13 cellular contexts compared by ENCODE assay signal in genomic region chr10:24727811-24728210, GRCh38. TPM values are rescaled to one million over a fixed set of nuclear protein-coding genes. Genes with fewer than 3 reads are reported as not detected.
DNase-seq lines count a peak whose midpoint lies in the region; ATAC-seq and TF ChIP-seq lines count a peak whose summit lies in the region.
"Had no signal": no experiment of that assay in that cellular context is flagged by ENCODE, and none has a peak within 500 bp of the region (broad histone marks: within the 10 kb centered on the region; RNA-seq: fewer than 3 reads in every experiment).

No MANE protein-coding gene starts in this region.

- no TSS peak for BruUV-seq in A673 (replicated peaks; lab: Mats Ljungman, UMichigan)

- no peaks in the 10 kb centered on the region for H3K27me3 ChIP-seq in A673 (replicated peaks; ENCODE audit: insufficient read depth, low read depth, low read length, poor library complexity)
- H3K27me3 ChIP-seq: esophagus muscularis mucosa, right atrium auricular region had no signal

- DNase-seq in A673 (ENCODE audit: low spot score), result peak; percentile 33
- peak; percentile 87 for DNase-seq in ELF-1 (ENCODE audit: low read depth, low spot score)
- peak; percentile 8 for DNase-seq in OCI-M1 (lab: John Stamatoyannopoulos, UW)
- peak; percentile 6 for DNase-seq in fibroblast of gingiva (ENCODE audit: low read depth)
- DNase-seq in SHP77 (lab: John Stamatoyannopoulos, UW), result no peak
- DNase-seq in DMS153 treated with DMSO at 0.1 percent for 48 hours (lab: John Stamatoyannopoulos, UW; ENCODE audit: unreplicated experiment), result no peak
- no peak for DNase-seq in RPMI8226
- DNase-seq: activated CD4-positive, alpha-beta T cell treated with anti-CD3 and anti-CD28 coated beads for 1 hour; immature natural killer cell had no signal

- CTCF ChIA-PET in A673 (lab: Charles Lee), result no interaction called here

- no peaks in the 10 kb centered on the region for H3K4me1 ChIP-seq in A673 (ENCODE audit: insufficient read depth, low read length, poor library complexity, severe bottlenecking)

- H3K4me3 ChIP-seq in A673 (ENCODE audit: low read depth, low read length, poor library complexity, severe bottlenecking), result no peak overlapping the region
- H3K4me3 ChIP-seq: esophagus muscularis mucosa, right atrium auricular region had no signal

- ATAC-seq in HG03457 (IDR thresholded peaks at IDR 0.05; ENCODE audit: unreplicated experiment), result no peak
- ATAC-seq: activated T-helper 17 cell treated with anti-CD3 and anti-CD28 coated beads, Interleukin-2, amount 50 U/mL, for 72 hours had no signal

- no peaks in the 10 kb centered on the region for H3K9me3 ChIP-seq in A673 (ENCODE audit: low read depth, low read length, poor library complexity, severe bottlenecking)
- H3K9me3 ChIP-seq: esophagus muscularis mucosa, right atrium auricular region had no signal

- no peaks in the 10 kb centered on the region for H3K36me3 ChIP-seq in A673 (ENCODE audit: insufficient read depth, low read length, poor library complexity, severe bottlenecking)
- H3K36me3 ChIP-seq: esophagus muscularis mucosa, right atrium auricular region had no signal

- H3K27ac ChIP-seq in A673 (ENCODE audit: low read depth, low read length, poor library complexity, severe bottlenecking), result no peak overlapping the region
- H3K27ac ChIP-seq: esophagus muscularis mucosa, right atrium auricular region had no signal

- intact Hi-C loops in A673 (cut with micrococcal nuclease; ENCODE audit: unreplicated experiment), result loop anchor here (10.0 kb wide), 1 partner anchor 357 kb away; no protein-coding TSS in a partner anchor

- TF ChIP-seq CTCF in A673 (conservative IDR thresholded peaks at IDR 0.05; ENCODE audit: low read depth, low read length), result peak; percentile 33

- POLR2A ChIA-PET in A673 (lab: Charles Lee; ENCODE audit: low non-redundant PET), result no interaction called here

RNA-seq across cellular contexts. Expression of gene ARHGAP21, which starts 4.1 kb away (rescaled TPM):
- total RNA-seq in A673 (2021), result 68.6 and 76.5 TPM in 2 replicates

Comparison
In these comparisons a context has a peak if more than half of its experiments do, and no peak if none do; other contexts are left out.
1. DNase-seq: peak in A673 (single experiment), ELF-1 (single experiment), OCI-M1 (single experiment) and fibroblast of gingiva (single experiment); none in SHP77 (0 of 2), DMS153 treated with DMSO at 0.1 percent for 48 hours (single experiment) and RPMI8226 (single experiment).